ENCODE assay signal across 8 cellular contexts in genomic region chr14:67571275-67571990, GRCh38.
DNase-seq lines count a peak whose midpoint lies in the region; ATAC-seq lines count a peak whose summit lies in the region.

No MANE protein-coding gene starts in this region.

- H3K36me3 Mint-ChIP-seq in effector memory CD8-positive, alpha-beta T cell (ENCODE audit: insufficient read depth): peaks cover 4% of the 10 kb centered on the region

- H3K9me3 Mint-ChIP-seq in effector memory CD8-positive, alpha-beta T cell: no peaks in the 10 kb centered on the region

- no peak overlapping the region for H3K4me3 Mint-ChIP-seq in effector memory CD8-positive, alpha-beta T cell

- H3K27ac Mint-ChIP-seq in effector memory CD8-positive, alpha-beta T cell: no peak overlapping the region

- ATAC-seq in HG02763 (IDR thresholded peaks at IDR 0.05; ENCODE audit: unreplicated experiment): peak; percentile 56
- ATAC-seq in effector memory CD8-positive, alpha-beta T cell (replicated peaks): peak; percentile 98
- no peak for ATAC-seq in HG02884 (IDR thresholded peaks at IDR 0.05; ENCODE audit: unreplicated experiment)

- H3K27me3 Mint-ChIP-seq in effector memory CD8-positive, alpha-beta T cell: peaks cover 13 to 41% of the 10 kb centered on the region in 2 donors

- peak; percentile 71 for DNase-seq in ELR (ENCODE audit: low read depth)
- DNase-seq in NCI-H82 (lab: John Stamatoyannopoulos, UW): peak; percentile 77
- peak; percentile 27 to 53 for DNase-seq in activated CD8-positive, alpha-beta memory T cell treated with anti-CD3 and anti-CD28 coated beads for 1 hour (ENCODE audit: extremely low read depth in 1 of 2, low read depth in 1 of 2)
- peak; percentile 62 to 64 (median 63) for DNase-seq in effector memory CD8-positive, alpha-beta T cell
- peak; percentile 48 for DNase-seq in middle frontal gyrus (ENCODE audit: extremely low spot score, low spot score)
- peak; percentile 56 for DNase-seq in stimulated activated CD8-positive, alpha-beta memory T cell treated with anti-CD3 and anti-CD28 coated beads, Interleukin-4, amount 100 ng/mL, for 24 hours (ENCODE audit: low read depth)

- H3K4me1 Mint-ChIP-seq in effector memory CD8-positive, alpha-beta T cell (ENCODE audit: low read depth in 2 of 2): peaks cover 0 to 4% of the 10 kb centered on the region in 2 donors
